ENCODE assay signal across 1 cellular context in genomic region chr5:1526151-1526631, GRCh38.
TF ChIP-seq lines count a peak whose summit lies in the region.

No MANE protein-coding gene starts in this region.

TF ChIP-seq in HepG2, 621 proteins besides CTCF, POLR2A, EP300 and RAD21 (continued from another document):
- TF ChIP-seq ZNF687 (CRISPR knock-in tag; IDR thresholded peaks at IDR 0.05), result peak; percentile 34; the same call in 1 of the 2 replicates
